Comparison of ENCODE assay signal across 28 cellular contexts in genomic region chr13:63274772-63275171, GRCh38.
"Had no signal": no experiment of that assay in that cellular context is flagged by ENCODE, and none has a peak within 500 bp of the region (broad histone marks: within the 10 kb centered on the region; RNA-seq: fewer than 3 reads in every experiment).

No MANE protein-coding gene starts in this region.

- ATAC-seq: effector memory CD8-positive, alpha-beta T cell; esophagus mucosa; foreskin keratinocyte; gastrocnemius medialis; gastroesophageal sphincter; heart left ventricle; heart right ventricle had no signal

- H3K4me3 ChIP-seq: colonic mucosa, coronary artery, dorsolateral prefrontal cortex, esophagus muscularis mucosa, esophagus squamous epithelium, gastrocnemius medialis, gastroesophageal sphincter, heart left ventricle, heart right ventricle had no signal

- FAIRE-seq: colon, endometrium, endothelial cell of umbilical vein, frontal cortex had no signal

- DNase-seq: colonic mucosa; cortex of kidney; dermis blood vessel endothelial cell; dorsolateral prefrontal cortex; effector CD4-positive, alpha-beta T cell; effector CD8-positive, alpha-beta T cell; effector memory CD4-positive, alpha-beta T cell; effector memory CD8-positive, alpha-beta T cell; endodermal cell; erythroblast; esophagus squamous epithelium; foreskin fibroblast; foreskin melanocyte; gastrocnemius medialis; glutamatergic neuron; head of caudate nucleus; heart left ventricle; heart right ventricle had no signal

- H3K27me3 ChIP-seq: colonic mucosa, dorsolateral prefrontal cortex, esophagus muscularis mucosa, esophagus squamous epithelium, foreskin keratinocyte, gastrocnemius medialis, gastroesophageal sphincter, heart left ventricle, heart right ventricle had no signal

- H3K9me3 ChIP-seq: colonic mucosa, esophagus muscularis mucosa, gastrocnemius medialis, gastroesophageal sphincter had no signal

- H3K36me3 ChIP-seq: colonic mucosa, esophagus muscularis mucosa, esophagus squamous epithelium, gastrocnemius medialis, gastroesophageal sphincter, heart left ventricle, heart right ventricle had no signal

- H3K27ac ChIP-seq: colonic mucosa, coronary artery, dorsolateral prefrontal cortex, epithelial cell of prostate, esophagus muscularis mucosa, esophagus squamous epithelium, foreskin keratinocyte, gastrocnemius medialis, gastroesophageal sphincter, heart left ventricle, heart right ventricle had no signal

- H3K4me1 ChIP-seq: colonic mucosa, esophagus muscularis mucosa, esophagus squamous epithelium, foreskin keratinocyte, gastrocnemius medialis, gastroesophageal sphincter, heart left ventricle, heart right ventricle had no signal
